In the genomic region with DNA sequence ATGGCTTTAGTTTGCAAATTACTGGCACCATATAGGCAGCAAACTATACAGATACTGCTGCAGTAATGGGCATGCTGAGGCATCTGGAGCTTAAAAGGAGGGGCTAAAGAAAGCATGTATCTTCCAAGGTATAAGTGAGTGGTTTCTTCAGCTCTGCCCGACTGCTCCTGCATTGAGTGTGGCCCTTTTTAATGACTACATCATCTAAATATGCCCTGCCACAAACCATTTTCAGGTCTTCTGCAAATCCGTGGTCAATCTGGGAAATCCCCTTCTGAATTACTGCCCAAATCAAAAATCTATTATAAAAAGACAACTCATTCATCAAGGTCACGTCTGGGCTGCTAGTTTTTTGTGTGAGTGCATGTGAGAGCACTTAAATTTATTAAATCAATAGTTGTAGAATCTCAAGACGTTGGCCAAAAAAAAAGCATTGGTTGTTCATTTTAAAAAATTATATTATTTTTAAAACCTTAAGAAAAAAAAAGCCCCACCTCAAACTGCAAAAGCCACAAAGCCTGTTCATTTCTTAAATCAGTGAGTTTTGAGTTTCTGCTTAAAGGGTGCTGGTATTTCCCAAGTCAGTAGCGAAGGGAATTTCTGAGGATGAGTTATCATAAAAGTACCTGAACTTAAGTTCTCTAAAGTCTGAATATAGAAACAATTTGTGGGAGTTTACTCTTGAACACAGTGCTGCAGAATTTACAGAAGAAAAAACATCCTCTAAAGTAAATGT, we compare ENCODE assay signal across 10 cellular contexts. TPM values are rescaled to one million over a fixed set of nuclear protein-coding genes. Genes with fewer than 3 reads are reported as not detected.
DNase-seq lines count a peak whose midpoint lies in the region; ATAC-seq and TF ChIP-seq lines count a peak whose summit lies in the region.
"Had no signal": no experiment of that assay in that cellular context is flagged by ENCODE, and none has a peak within 500 bp of the region (broad histone marks: within the 10 kb centered on the region; RNA-seq: fewer than 3 reads in every experiment).

No MANE protein-coding gene starts in this region.

- no peak for TF ChIP-seq CTCF in VCaP (conservative IDR thresholded peaks at IDR 0.05)
- no peak for TF ChIP-seq CTCF in chondrocyte (IDR thresholded peaks at IDR 0.05)
- no peak for TF ChIP-seq CTCF in HFFc6 (IDR thresholded peaks at IDR 0.05)

- H3K36me3 Mint-ChIP-seq in chondrocyte (ENCODE audit: low read depth) (no peaks in the 10 kb centered on the region), HFFc6 (ENCODE audit: low read depth) (no peaks in the 10 kb centered on the region)

- H3K27ac ChIP-seq in VCaP, result peak overlapping the region; percentile 96
- H3K27ac ChIP-seq: psoas muscle had no signal

- H3K4me1 Mint-ChIP-seq in chondrocyte (ENCODE audit: low read depth) (peaks cover 11% of the 10 kb centered on the region), HFFc6 (ENCODE audit: low read depth) (no peaks in the 10 kb centered on the region)

- H3K27me3 Mint-ChIP-seq in chondrocyte (ENCODE audit: low read depth) (peaks cover 2% of the 10 kb centered on the region), HFFc6 (ENCODE audit: insufficient read depth) (peaks cover 2% of the 10 kb centered on the region; the same call in 1 of the 2 replicates)

- H3K4me3 Mint-ChIP-seq in chondrocyte (ENCODE audit: unreplicated experiment), result no peak overlapping the region
- H3K4me3 Mint-ChIP-seq in HFFc6, result no peak overlapping the region

- DNase-seq in activated effector memory CD4-positive, alpha-beta T cell treated with anti-CD3 and anti-CD28 coated beads, Interleukin-2, amount 50 U/mL, for 16 hours, result peak; percentile 77
- DNase-seq in activated effector memory CD4-positive, alpha-beta T cell treated with Interleukin-2 at 50 U/mL for 16 hours, result no peak
- peak; percentile 58 for DNase-seq in stimulated activated CD8-positive, alpha-beta memory T cell treated with anti-CD3 and anti-CD28 coated beads, Interleukin-4, amount 100 ng/mL, for 48 hours
- DNase-seq in chondrocyte (ENCODE audit: low spot score) (no peak), HFFc6 (no peak), LoVo (ENCODE audit: low spot score) (no peak)
- DNase-seq: NCI-H510A, psoas muscle had no signal

- peak; percentile 32 for ATAC-seq in HG03039 (IDR thresholded peaks at IDR 0.05; ENCODE audit: unreplicated experiment)
- ATAC-seq: psoas muscle had no signal

- H3K27ac Mint-ChIP-seq in chondrocyte (ENCODE audit: unreplicated experiment), result no peak overlapping the region
- no peak overlapping the region for H3K27ac Mint-ChIP-seq in HFFc6

- H3K9me3 Mint-ChIP-seq in chondrocyte (ENCODE audit: low read depth), result no peaks in the 10 kb centered on the region
- H3K9me3 Mint-ChIP-seq in HFFc6, result no peaks in the 10 kb centered on the region

RNA-seq across cellular contexts. Expression of gene LCP1, which starts 16.3 kb away (rescaled TPM):
- total RNA-seq in chondrocyte, result 0.19 to 1.2 TPM (median 1.00 TPM) in 3 replicates
- total RNA-seq in HFFc6 (2021; fragmentation: NEBNext Ultra II Directional; extraction: Animal tissue kit (Norgen Biotek cat#: 25700)), result under 1 TPM in 1 of 6 experiments, not detected in 5; 0.05 TPM

RNA-seq across cellular contexts. Expression of gene LRRC63, which starts 46.1 kb away (rescaled TPM):
- total RNA-seq in chondrocyte, result 0.15 TPM in 1 of 3 replicates, not detected in the others
- total RNA-seq in HFFc6 (2021; fragmentation: NEBNext Ultra II Directional; extraction: Animal tissue kit (Norgen Biotek cat#: 25700)), result not detected
- total RNA-seq: psoas muscle had no signal

Comparison
In these comparisons a context has a peak if more than half of its experiments do, and no peak if none do; other contexts are left out.
1. DNase-seq: peak in activated effector memory CD4-positive, alpha-beta T cell treated with anti-CD3 and anti-CD28 coated beads, Interleukin-2, amount 50 U/mL, for 16 hours (single experiment) and stimulated activated CD8-positive, alpha-beta memory T cell treated with anti-CD3 and anti-CD28 coated beads, Interleukin-4, amount 100 ng/mL, for 48 hours (single experiment); none in activated effector memory CD4-positive, alpha-beta T cell treated with Interleukin-2 at 50 U/mL for 16 hours (single experiment), chondrocyte (single experiment), HFFc6 (single experiment) and LoVo (single experiment).